ENCODE assay signal across 20 cellular contexts in genomic region chr5:112634796-112635195, GRCh38.
"Had no signal": no experiment of that assay in that cellular context is flagged by ENCODE, and none has a peak within 500 bp of the region (broad histone marks: within the 10 kb centered on the region; RNA-seq: fewer than 3 reads in every experiment).

No MANE protein-coding gene starts in this region.

- H3K27ac Mint-ChIP-seq: memory B cell had no signal

- H3K27me3 ChIP-seq: dorsolateral prefrontal cortex, gastroesophageal sphincter, right atrium auricular region had no signal

- H3K4me3 Mint-ChIP-seq: memory B cell had no signal

- H3K27ac ChIP-seq: gastroesophageal sphincter, left ventricle myocardium inferior, lower lobe of right lung, neutrophil had no signal

- H3K36me3 ChIP-seq: gastroesophageal sphincter, left ventricle myocardium inferior, lower lobe of right lung, neutrophil, right atrium auricular region had no signal

- ATAC-seq: gastroesophageal sphincter had no signal

- DNase-seq: central memory CD4-positive, alpha-beta T cell; cortex of kidney; dorsolateral prefrontal cortex; effector CD8-positive, alpha-beta T cell; glutamatergic neuron; left ventricle myocardium inferior; lower lobe of right lung; midbrain; posterior cingulate gyrus; stimulated activated CD4-positive, alpha-beta T cell treated with anti-CD3 and anti-CD28 coated beads, Interleukin-2, amount 100 ng/mL, for 48 hours; stimulated activated naive CD4-positive, alpha-beta T cell treated with Interleukin-2 at 50 U/mL for 16 hours; trophoblast cell had no signal

- H3K36me3 Mint-ChIP-seq: immature natural killer cell had no signal

- H3K4me1 Mint-ChIP-seq: memory B cell had no signal

- H3K4me3 ChIP-seq: dorsolateral prefrontal cortex, gastroesophageal sphincter, left ventricle myocardium inferior, lower lobe of right lung, right atrium auricular region, smooth muscle cell had no signal

- FAIRE-seq: endometrium, keratinocyte had no signal

- H3K9me3 ChIP-seq: gastroesophageal sphincter, lower lobe of right lung, neutrophil had no signal

- H3K4me2 ChIP-seq: smooth muscle cell had no signal
